1 cellular context compared by ENCODE assay signal in genomic region chr11:65891180-65892136, GRCh38.
TF ChIP-seq lines count a peak whose summit lies in the region.

No MANE protein-coding gene starts in this region.

TF ChIP-seq in K562, 482 proteins besides CTCF, POLR2A, EP300 and RAD21 (continued from another document and continues in another):
- TF ChIP-seq ZEB2 (IDR thresholded peaks at IDR 0.05) = no peak
- TF ChIP-seq ZNF133 (CRISPR knock-in tag; IDR thresholded peaks at IDR 0.05) = no peak
- no peak for TF ChIP-seq NCOA6 (IDR thresholded peaks at IDR 0.05)
- TF ChIP-seq MXI1 (IDR thresholded peaks at IDR 0.05; ENCODE audit: low read depth, low read length) = no peak
- TF ChIP-seq TAF9B (IDR thresholded peaks at IDR 0.05; ENCODE audit: partially characterized antibody) = no peak
- TF ChIP-seq U2AF2 (optimal IDR thresholded peaks at IDR 0.05; ENCODE audit: low read depth, low read length) = no peak
- no peak for TF ChIP-seq ZC3H4 (CRISPR knock-in tag; IDR thresholded peaks at IDR 0.05; ENCODE audit: borderline replicate concordance)
- no peak for TF ChIP-seq ZNF512 (tag; IDR thresholded peaks at IDR 0.05)
- no peak for TF ChIP-seq ZNF445 (CRISPR knock-in tag; IDR thresholded peaks at IDR 0.05; ENCODE audit: low read depth)
- TF ChIP-seq KLF16 (IDR thresholded peaks at IDR 0.05) = no peak
- no peak for TF ChIP-seq FOXO4 (CRISPR knock-in tag; IDR thresholded peaks at IDR 0.05)
- TF ChIP-seq ZKSCAN8 (CRISPR knock-in tag; IDR thresholded peaks at IDR 0.05) = no peak
- no peak for TF ChIP-seq HLTF (IDR thresholded peaks at IDR 0.05)
- TF ChIP-seq POLR2AphosphoS5 (IDR thresholded peaks at IDR 0.05; ENCODE audit: control insufficient read depth, insufficient read depth, low read depth, low read length) = peak; percentile 63; the same call in 1 of the 2 replicates
- no peak for TF ChIP-seq SIX5 (IDR thresholded peaks at IDR 0.05; ENCODE audit: borderline replicate concordance in 1 of 2, insufficient read depth in 1 of 2, low read depth in 1 of 2, low read length in 2 of 2)
- TF ChIP-seq ZNF280B (CRISPR knock-in tag; IDR thresholded peaks at IDR 0.05) = no peak
- no peak for TF ChIP-seq ZNF41 (CRISPR knock-in tag; conservative IDR thresholded peaks at IDR 0.05)
- no peak for TF ChIP-seq ZNF583 (CRISPR knock-in tag; IDR thresholded peaks at IDR 0.05)
- no peak for TF ChIP-seq ATF2 (CRISPR knock-in tag; IDR thresholded peaks at IDR 0.05)
- TF ChIP-seq E2F6 (IDR thresholded peaks at IDR 0.05; ENCODE audit: borderline replicate concordance in 1 of 2, extremely low read depth in 1 of 2, insufficient read depth in 1 of 2, insufficient read length in 1 of 2, low read depth in 1 of 2, low read length in 1 of 2, poor library complexity in 1 of 2, severe bottlenecking in 1 of 2) = peak in 1 of 2 experiments; percentile 38
- no peak for TF ChIP-seq TBL1XR1 (IDR thresholded peaks at IDR 0.05; ENCODE audit: low read length in 2 of 2)
- TF ChIP-seq SMARCB1 (IDR thresholded peaks at IDR 0.05; ENCODE audit: insufficient read length, low read depth) = no peak
- no peak for TF ChIP-seq ATF1 (CRISPR knock-in tag; IDR thresholded peaks at IDR 0.05)
- TF ChIP-seq ATF1 (tag; IDR thresholded peaks at IDR 0.05) = no peak
- no peak for TF ChIP-seq BCOR (IDR thresholded peaks at IDR 0.05)
- TF ChIP-seq HNRNPK (IDR thresholded peaks at IDR 0.05; ENCODE audit: low read depth, low read length, poor library complexity, severe bottlenecking) = no peak
- peak; percentile 67 for TF ChIP-seq POLR2B (IDR thresholded peaks at IDR 0.05; ENCODE audit: low read depth, partially characterized antibody)
- no peak for TF ChIP-seq ZNF586 (CRISPR knock-in tag; conservative IDR thresholded peaks at IDR 0.05)
- no peak for TF ChIP-seq CBX5 (IDR thresholded peaks at IDR 0.05; ENCODE audit: borderline replicate concordance, low read depth)
- no peak for TF ChIP-seq ZNF121 (CRISPR knock-in tag; conservative IDR thresholded peaks at IDR 0.05)
- no peak; the same call in 1 of the 2 replicates for TF ChIP-seq SMARCA4 (IDR thresholded peaks at IDR 0.05)
- no peak for TF ChIP-seq MAX (CRISPR knock-in tag; IDR thresholded peaks at IDR 0.05)
- no peak for TF ChIP-seq ZNF217 (CRISPR knock-in tag; IDR thresholded peaks at IDR 0.05)
- no peak for TF ChIP-seq GTF2A2 (tag; IDR thresholded peaks at IDR 0.05)
- no peak for TF ChIP-seq ZNF431 (CRISPR knock-in tag; IDR thresholded peaks at IDR 0.05)
- TF ChIP-seq USF1 (CRISPR knock-in tag; IDR thresholded peaks at IDR 0.05) = no peak
- no peak for TF ChIP-seq E2F5 (CRISPR knock-in tag; IDR thresholded peaks at IDR 0.05)
- TF ChIP-seq ZNF592 (IDR thresholded peaks at IDR 0.05) = peak; percentile 61
- no peak for TF ChIP-seq SFPQ (IDR thresholded peaks at IDR 0.05; ENCODE audit: low read depth, low read length)
- TF ChIP-seq DEAF1 (CRISPR knock-in tag; IDR thresholded peaks at IDR 0.05) = 0 out of 2 replicates have a peak, but pooled peaks have one; percentile 11
- TF ChIP-seq OTX1 (CRISPR knock-in tag; IDR thresholded peaks at IDR 0.05) = 0 out of 2 replicates have a peak, but pooled peaks have one; percentile 12
- TF ChIP-seq SAFB2 (IDR thresholded peaks at IDR 0.05; ENCODE audit: borderline replicate concordance, low read depth, low read length, severe bottlenecking) = no peak
- TF ChIP-seq XRCC3 (IDR thresholded peaks at IDR 0.05) = no peak
- no peak for TF ChIP-seq HES1 (IDR thresholded peaks at IDR 0.05; ENCODE audit: low read depth)
- no peak for TF ChIP-seq ZNF639 (CRISPR knock-in tag; conservative IDR thresholded peaks at IDR 0.05 in 1 of 2, IDR thresholded peaks at IDR 0.05 in 1 of 2)
